ENCODE assay signal across 7 cellular contexts in the genomic region with DNA sequence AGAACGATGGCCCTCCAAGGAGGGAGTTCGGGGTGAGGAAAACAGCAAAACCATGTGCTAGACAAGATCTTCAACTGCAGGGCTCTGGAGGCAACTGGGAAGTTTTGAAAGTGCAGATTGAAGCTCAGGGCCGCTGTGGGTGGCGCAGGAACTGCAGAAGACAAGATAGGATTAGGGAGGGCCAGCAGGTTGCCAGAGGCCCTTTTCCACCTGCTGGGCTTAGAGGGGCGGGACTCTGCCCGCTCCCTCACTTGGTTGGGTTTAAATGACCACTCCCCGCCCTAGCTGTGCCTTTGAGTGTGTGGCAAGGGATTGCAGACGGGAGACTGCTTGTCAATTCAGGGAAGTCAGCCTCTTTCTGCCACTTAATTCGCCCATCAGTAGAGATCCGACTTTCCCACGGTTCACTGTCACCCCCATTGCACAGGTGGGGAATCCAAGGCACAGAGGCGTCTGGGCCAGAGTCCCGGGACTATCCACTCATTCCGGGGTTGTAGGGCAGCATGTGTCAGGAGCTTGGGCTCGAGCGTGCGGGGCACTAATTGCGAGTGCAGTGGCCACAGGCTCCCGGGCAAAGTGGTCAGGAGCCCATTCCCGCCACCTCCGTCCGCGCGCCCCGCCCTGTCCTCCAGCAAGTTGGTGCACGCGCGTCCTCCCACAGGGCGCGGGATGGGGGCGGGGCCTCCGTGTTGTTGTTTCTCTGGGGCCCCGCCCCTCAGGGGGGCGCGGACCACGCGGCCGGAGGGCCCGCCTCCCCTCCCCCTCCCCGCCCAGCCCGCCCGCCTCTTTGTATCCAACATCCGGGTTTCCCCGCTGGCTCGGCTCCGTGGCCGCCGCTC. TPM values are rescaled to one million over a fixed set of nuclear protein-coding genes. Genes with fewer than 3 reads are reported as not detected.
A peak's percentile ranks its signal among the peaks of the same experiment; 100 is the strongest.
DNase-seq lines count a peak whose midpoint lies in the region; ATAC-seq and TF ChIP-seq lines count a peak whose summit lies in the region.

A gene (plus strand): TSS at position 816 of the 839 bp plus-strand sequence. CDS start 433 bp downstream, outside the sequence.

- peak; percentile 64 to 79 for DNase-seq in NCI-H524 (lab: John Stamatoyannopoulos, UW)
- DNase-seq in activated CD4-positive, alpha-beta T cell treated with anti-CD3 and anti-CD28 coated beads, Interleukin-2, amount 50 U/mL, for 24 hours (ENCODE audit: low read depth in 1 of 2, low spot score in 1 of 2), result peak; percentile 29 to 46
- peak; percentile 88 to 91 for DNase-seq in left lung
- DNase-seq in stimulated activated CD4-positive, alpha-beta T cell treated with anti-CD3 and anti-CD28 coated beads, Interleukin-2, amount 100 ng/mL, for 24 hours, result peak; percentile 76 to 83

- H3K4me3 ChIP-seq in left lung, result peak within 1 kb of the TSS; percentile 69 to 77

- H3K9me3 ChIP-seq in left lung, result no peaks in the 10 kb centered on the region

- H3K4me1 Mint-ChIP-seq in dendritic cell treated with granulocyte-macrophage colony-stimulating factor and Interleukin-4, amounts not matched to agents 40 ng/mL and 50 ng/mL, for 4 days (ENCODE audit: low read depth), result peaks cover 41% of the 10 kb centered on the region

- H3K9me3 Mint-ChIP-seq in dendritic cell treated with granulocyte-macrophage colony-stimulating factor and Interleukin-4, amounts not matched to agents 40 ng/mL and 50 ng/mL, for 4 days, result peaks cover 13% of the 10 kb centered on the region

- H3K27me3 ChIP-seq in left lung, result peaks cover 0 to 37% of the 10 kb centered on the region in 2 donors

- H3K36me3 ChIP-seq in left lung, result no peaks in the 10 kb centered on the region

- ATAC-seq in GM18868 (IDR thresholded peaks at IDR 0.05; ENCODE audit: unreplicated experiment) (peak; percentile 69), HG03196 (IDR thresholded peaks at IDR 0.05; ENCODE audit: unreplicated experiment) (peak; percentile 48), left lung (peak; percentile 80)

- peaks cover 12 to 42% of the 10 kb centered on the region in 2 donors for H3K4me1 ChIP-seq in left lung

- peaks cover 57% of the 10 kb centered on the region for H3K27me3 Mint-ChIP-seq in dendritic cell treated with granulocyte-macrophage colony-stimulating factor and Interleukin-4, amounts not matched to agents 40 ng/mL and 50 ng/mL, for 4 days

- intact Hi-C loops in dendritic cell treated with granulocyte-macrophage colony-stimulating factor and Interleukin-4, amounts not matched to agents 40 ng/mL and 50 ng/mL, for 4 days (cut with micrococcal nuclease), result no loop called here
- intact Hi-C loops in left lung (cut with DNase I), result no loop called here

- peak within 1 kb of the TSS; percentile 84 for H3K27ac Mint-ChIP-seq in dendritic cell treated with granulocyte-macrophage colony-stimulating factor and Interleukin-4, amounts not matched to agents 40 ng/mL and 50 ng/mL, for 4 days

- H3K36me3 Mint-ChIP-seq in dendritic cell treated with granulocyte-macrophage colony-stimulating factor and Interleukin-4, amounts not matched to agents 40 ng/mL and 50 ng/mL, for 4 days (ENCODE audit: low read depth), result peaks cover 7% of the 10 kb centered on the region

- peak within 1 kb of the TSS; percentile 83 for H3K4me3 Mint-ChIP-seq in dendritic cell treated with granulocyte-macrophage colony-stimulating factor and Interleukin-4, amounts not matched to agents 40 ng/mL and 50 ng/mL, for 4 days

- no peak for TF ChIP-seq CTCF in left lung (IDR thresholded peaks at IDR 0.05)

- peak within 1 kb of the TSS; percentile 69 to 80 for H3K27ac ChIP-seq in left lung

RNA-seq across cellular contexts. Expression of the gene that starts here (rescaled TPM):
- 1 to 10 TPM; 5.2 TPM for total RNA-seq in left lung

Comparison
In these comparisons a context has a peak if more than half of its experiments do, and no peak if none do; other contexts are left out.
1. Peak in every context shown above with its lines: DNase-seq, ATAC-seq, H3K4me3 ChIP-seq and H3K27ac ChIP-seq.
2. DNase-seq: peak in every context shown above with its lines; median percentile 90 in left lung; 80 in stimulated activated CD4-positive, alpha-beta T cell treated with anti-CD3 and anti-CD28 coated beads, Interleukin-2, amount 100 ng/mL, for 24 hours; 72 in NCI-H524; 38 in activated CD4-positive, alpha-beta T cell treated with anti-CD3 and anti-CD28 coated beads, Interleukin-2, amount 50 U/mL, for 24 hours.